Comparison of ENCODE assay signal across 8 cellular contexts in genomic region chr16:55502801-55503366, GRCh38. TPM values are rescaled to one million over a fixed set of nuclear protein-coding genes. Genes with fewer than 3 reads are reported as not detected.
A peak's percentile ranks its signal among the peaks of the same experiment; 100 is the strongest.
DNase-seq lines count a peak whose midpoint lies in the region; ATAC-seq and TF ChIP-seq lines count a peak whose summit lies in the region.

No MANE protein-coding gene starts in this region.

- H3K36me3 ChIP-seq in HCT116 (ENCODE audit: control insufficient read depth in 1 of 2, insufficient read depth in 2 of 2, low read length in 2 of 2) (no peaks in the 10 kb centered on the region), esophagus squamous epithelium (peaks cover 0 to 15% (median 3%) of the 10 kb centered on the region in 3 donors)

- H3K9me2 ChIP-seq in HCT116 (ENCODE audit: insufficient read depth) = no peaks in the 10 kb centered on the region

- peak overlapping the region in 1 of 2 experiments; percentile 6; a peak in 1 of 4 replicates for H3K4me3 ChIP-seq in HCT116 (replicated peaks in 1 of 2; ENCODE audit: low read depth in 1 of 2, low read length in 2 of 2)
- no peak overlapping the region for H3K4me3 ChIP-seq in esophagus squamous epithelium

- H4K20me1 ChIP-seq in HCT116 (ENCODE audit: insufficient read depth) = no peaks in the 10 kb centered on the region

- 0 out of 2 replicates have a peak overlapping the region, but pooled peaks have one; percentile 5 for H3K9ac ChIP-seq in HCT116 (ENCODE audit: low read length)

- CTCF ChIA-PET in HCT116 (lab: Charles Lee) = interaction anchor here (0.7 to 1.9 kb wide), 6 partner anchors 28 to 202 kb away, joined by 3 to 5 read pairs (median 4); no protein-coding TSS in a partner anchor

- H3K79me2 ChIP-seq in HCT116 (ENCODE audit: insufficient read depth, low read length) = no peaks in the 10 kb centered on the region

- DNase-seq in HCT116 (ENCODE audit: low read depth, low spot score) (peak; percentile 40), left cardiac atrium (peak; percentile 87), sciatic nerve (ENCODE audit: low spot score) (peak; percentile 96), esophagus squamous epithelium (lab: John Stamatoyannopoulos, UW) (no peak), GDM1 (lab: John Stamatoyannopoulos, UW) (no peak)

- TF ChIP-seq RAD21 in HCT116 (IDR thresholded peaks at IDR 0.05; ENCODE audit: low read depth) = no peak

- intact Hi-C loops in HCT116 (cut with micrococcal nuclease) (loop anchor here (5.0 kb wide), 1 partner anchor 1179 kb away; the partner anchor contains the start of gene MT1X), left cardiac atrium (cut with DNase I) (no loop called here), sciatic nerve (cut with DNase I) (no loop called here), esophagus squamous epithelium (cut with DNase I) (loop anchor here (10.0 kb wide), 1 partner anchor 58 kb away; no protein-coding TSS in a partner anchor)

- no peak overlapping the region; the same call in 1 of the 2 replicates for H3K27ac ChIP-seq in HCT116 (ENCODE audit: low read depth, low read length)
- peak overlapping the region; percentile 76 for H3K27ac ChIP-seq in VCaP
- peak overlapping the region in 1 of 4 donors; percentile 29 for H3K27ac ChIP-seq in esophagus squamous epithelium

- TF ChIP-seq POLR2A in HCT116 (IDR thresholded peaks at IDR 0.05; ENCODE audit: borderline replicate concordance, extremely low read depth, insufficient read depth, insufficient read length) (no peak), esophagus squamous epithelium (IDR thresholded peaks at IDR 0.05) (no peak)

- POLR2A ChIA-PET in HCT116 (lab: Charles Lee) = no interaction called here

- RAD21 ChIA-PET in HCT116 (lab: Charles Lee; ENCODE audit: low non-redundant PET in 1 of 2, low total read pairs in 2 of 2, uncharacterized antibody in 2 of 2, unreplicated experiment in 2 of 2) = no interaction called here

- H3K9me3 ChIP-seq in HCT116 (ENCODE audit: control insufficient read depth in 1 of 2, insufficient read depth in 1 of 2, low read depth in 1 of 2, low read length in 2 of 2) (no peaks in the 10 kb centered on the region), esophagus squamous epithelium (no peaks in the 10 kb centered on the region)

- H3K4me1 ChIP-seq in HCT116 (ENCODE audit: control insufficient read depth in 1 of 2, insufficient read depth in 2 of 2, low read length in 2 of 2) (peaks cover 27 to 45% of the 10 kb centered on the region in 2 experiments), esophagus squamous epithelium (peaks cover 17 to 49% (median 23%) of the 10 kb centered on the region in 3 donors)

- BruUV-seq in HCT116 (replicated peaks; lab: Mats Ljungman, UMichigan) = no TSS peak

- TF ChIP-seq CTCF in HCT116 (IDR thresholded peaks at IDR 0.05 in 2 of 3, conservative IDR thresholded peaks at IDR 0.05 in 1 of 3; ENCODE audit: borderline replicate concordance in 1 of 3, insufficient read depth in 1 of 3, low read depth in 2 of 3, low read length in 2 of 3) = 0 out of 6 replicates have a peak, but pooled peaks of 1 of the 3 experiments have one; percentile 6
- TF ChIP-seq CTCF in VCaP (conservative IDR thresholded peaks at IDR 0.05) = no peak
- TF ChIP-seq CTCF in esophagus squamous epithelium (IDR thresholded peaks at IDR 0.05) = peak in 1 of 6 experiments; percentile 39

- H2AFZ ChIP-seq in HCT116 (ENCODE audit: low read depth, low read length, poor library complexity, severe bottlenecking) = peak overlapping the region; percentile 95

- H3K27me3 ChIP-seq in HCT116 (ENCODE audit: insufficient read depth, low read length) (no peaks in the 10 kb centered on the region), esophagus squamous epithelium (no peaks in the 10 kb centered on the region)

- H3K4me2 ChIP-seq in HCT116 (ENCODE audit: low read length) = peak overlapping the region; percentile 58

- 33 to 50% methylated on average over 2 to 7 of the region's 13 CpGs for WGBS in esophagus squamous epithelium, 2 donors

- ATAC-seq in HCT116 (peak; percentile 81), left cardiac atrium (peak; percentile 83 to 87), sciatic nerve (peak; percentile 84), GM18519 (IDR thresholded peaks at IDR 0.05; ENCODE audit: low FRiP score, unreplicated experiment) (no peak), HG03108 (IDR thresholded peaks at IDR 0.05; ENCODE audit: unreplicated experiment) (no peak)

TF ChIP-seq in HCT116, 20 proteins besides CTCF, POLR2A, EP300 and RAD21:
- TF ChIP-seq SP1 (IDR thresholded peaks at IDR 0.05; ENCODE audit: low read depth) (0 out of 2 replicates have a peak, but pooled peaks have one; percentile 33), FOSL1 (IDR thresholded peaks at IDR 0.05; ENCODE audit: low read depth) (no peak), ZFX (IDR thresholded peaks at IDR 0.05) (peak; percentile 19; the same call in 1 of the 2 replicates), CBX3 (IDR thresholded peaks at IDR 0.05; ENCODE audit: low read depth) (0 out of 2 replicates have a peak, but pooled peaks have one; percentile 24)
TF ChIP-seq in HCT116: peak in this region for 3.

RNA-seq across cellular contexts. Expression of gene LPCAT2, which starts 6.0 kb away (rescaled TPM):
- total RNA-seq in HCT116 (2021; ENCODE audit: unreplicated experiment) (13.1 TPM), left cardiac atrium (10 to 100 TPM; 10.8 to 12.2 TPM), sciatic nerve (54.0 TPM), esophagus squamous epithelium (10 to 100 TPM; 10.0 to 21.7 (median 16.9) TPM)
- polyA plus RNA-seq in HCT116 (2012) = 5.0 and 5.8 TPM in 2 replicates

RNA-seq across cellular contexts. Expression of gene MMP2, which starts 23.9 kb away (rescaled TPM):
- 1.5 TPM for total RNA-seq in HCT116 (2021; ENCODE audit: unreplicated experiment)
- not detected in 2 replicates for polyA plus RNA-seq in HCT116 (2012)
- 100 to 1,000 TPM; 153 to 204 TPM for total RNA-seq in left cardiac atrium
- total RNA-seq in sciatic nerve = 193 TPM
- total RNA-seq in esophagus squamous epithelium = 100 to 1,000 TPM in 2 of 4 donors, 10 to 100 TPM in 1, 1 to 10 TPM in 1; 4.5 to 210 (median 92.7) TPM

Comparison
In these comparisons a context has a peak if more than half of its experiments do, and no peak if none do; other contexts are left out.
1. ATAC-seq: peak in HCT116 (single experiment), left cardiac atrium (2 of 2) and sciatic nerve (single experiment); none in GM18519 (single experiment) and HG03108 (single experiment).
2. DNase-seq: peak in HCT116 (single experiment), left cardiac atrium (single experiment) and sciatic nerve (single experiment); none in esophagus squamous epithelium (single experiment) and GDM1 (single experiment).
3. intact Hi-C loops: an anchor here in HCT116 (5.0 kb wide) and esophagus squamous epithelium (10.0 kb wide); none called in left cardiac atrium and sciatic nerve.